In genomic region chr3:107487490-107487889, GRCh38 we compare ENCODE assay signal across 1 cellular context.
TF ChIP-seq lines count a peak whose summit lies in the region.

No MANE protein-coding gene starts in this region.

TF ChIP-seq in GM12878, 131 proteins besides CTCF, POLR2A, EP300 and RAD21:
- TF ChIP-seq IKZF1 (conservative IDR thresholded peaks at IDR 0.05), result no peak
TF ChIP-seq in GM12878: peak in this region for 0.
